Comparison of ENCODE assay signal across 8 cellular contexts in genomic region chr1:242506724-242507123, GRCh38. TPM values are rescaled to one million over a fixed set of nuclear protein-coding genes. Genes with fewer than 3 reads are reported as not detected.
"Had no signal": no experiment of that assay in that cellular context is flagged by ENCODE, and none has a peak within 500 bp of the region (broad histone marks: within the 10 kb centered on the region; RNA-seq: fewer than 3 reads in every experiment).

No MANE protein-coding gene starts in this region.

- FAIRE-seq: G401.6, GM12878, GM12891, GM12892, GM18507, GM19239 had no signal

- ATAC-seq: GM12878 had no signal

- DNase-seq: GDM1, GF-D8 had no signal

- H3K4me3 ChIP-seq: GM12878 had no signal

RNA-seq across cellular contexts. Expression of gene PLD5, which starts 17.8 kb away (rescaled TPM):
- total RNA-seq: GM12878 had no signal
- polyA plus RNA-seq: GM12878 had no signal
